In genomic region chr22:18164584-18164983, GRCh38 we compare ENCODE assay signal across 8 cellular contexts. TPM values are rescaled to one million over a fixed set of nuclear protein-coding genes. Genes with fewer than 3 reads are reported as not detected.
DNase-seq lines count a peak whose midpoint lies in the region; ATAC-seq and TF ChIP-seq lines count a peak whose summit lies in the region.
"Not testable (repeated sequence)": the region's sequence is repeated elsewhere in the genome, so short reads cannot be mapped to it uniquely, and the experiment has no call there.

No MANE protein-coding gene starts in this region.

- not testable (repeated sequence) for H3K4me3 ChIP-seq in SJCRH30, coronary artery, upper lobe of right lung

- peak; percentile 26 for ATAC-seq in GM21825 (IDR thresholded peaks at IDR 0.05; ENCODE audit: unreplicated experiment)
- ATAC-seq in upper lobe of right lung, result peak; percentile 48

- not testable (repeated sequence) for H3K36me3 ChIP-seq in SJCRH30, upper lobe of right lung

- DNase-seq in COR-L47 (lab: John Stamatoyannopoulos, UW) (peak; percentile 33), NCI-H1105 treated with DMSO at 0.1 percent for 48 hours (lab: John Stamatoyannopoulos, UW) (peak; percentile 22), NCI-H345 (lab: John Stamatoyannopoulos, UW) (peak; percentile 15), SJCRH30 (peak; percentile 77 to 78), coronary artery (ENCODE audit: low spot score) (peak; percentile 5), myocyte (ENCODE audit: low read depth) (peak; percentile 90)
- DNase-seq in upper lobe of right lung, result not testable (repeated sequence)

- not testable (repeated sequence) for H3K27ac ChIP-seq in SJCRH30, coronary artery, upper lobe of right lung

- H3K4me1 ChIP-seq in SJCRH30, upper lobe of right lung: not testable (repeated sequence)

- not testable (repeated sequence) for H3K9me3 ChIP-seq in SJCRH30 (replicated peaks); upper lobe of right lung

- intact Hi-C loops in upper lobe of right lung (cut with DNase I), result not testable (repeated sequence)

- H3K27me3 ChIP-seq in SJCRH30, upper lobe of right lung: not testable (repeated sequence)

- TF ChIP-seq CTCF in coronary artery (IDR thresholded peaks at IDR 0.05); upper lobe of right lung (IDR thresholded peaks at IDR 0.05): not testable (repeated sequence)

RNA-seq across cellular contexts. Expression of gene USP18, which starts 14.6 kb away (rescaled TPM):
- total RNA-seq in SJCRH30 (2014; rRNA removed; shearing (Covaris generic)), result 3.1 and 3.7 TPM in 2 replicates
- 31.7 and 37.4 TPM in 2 replicates for total RNA-seq in myocyte
- polyA plus RNA-seq in myocyte (2012), result 14.8 TPM
- 11.1 TPM for total RNA-seq in upper lobe of right lung

RNA-seq across cellular contexts. Expression of gene TUBA8, which starts 54.0 kb away (rescaled TPM):
- total RNA-seq in SJCRH30 (2014; rRNA removed; shearing (Covaris generic)), result 0.89 TPM in 1 of 2 replicates, not detected in the other
- total RNA-seq in myocyte (12.6 and 20.9 TPM in 2 replicates), upper lobe of right lung (1.7 TPM)
- 36.8 TPM for polyA plus RNA-seq in myocyte (2012)
